ENCODE assay signal across 9 cellular contexts in the genomic region with DNA sequence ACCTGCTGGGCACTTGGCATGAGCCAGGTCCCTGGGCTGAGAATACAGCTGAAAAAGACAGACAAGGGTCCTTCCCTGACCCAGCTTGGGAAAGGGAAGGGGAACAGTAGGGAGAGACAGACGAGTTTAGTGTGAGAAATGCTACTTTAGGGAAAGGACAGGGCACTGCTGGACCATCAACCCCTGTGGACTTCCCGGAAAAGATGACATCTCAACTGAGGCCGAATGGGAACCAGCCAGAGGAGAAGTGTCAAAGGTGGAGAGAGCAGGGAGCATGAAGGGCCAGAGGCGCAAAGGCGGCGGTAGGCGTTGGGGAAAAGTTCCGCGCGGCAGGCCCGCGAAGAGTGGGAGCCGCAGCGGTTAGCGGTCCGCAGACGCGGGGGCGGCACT. TPM values are rescaled to one million over a fixed set of nuclear protein-coding genes. Genes with fewer than 3 reads are reported as not detected.
DNase-seq lines count a peak whose midpoint lies in the region; TF ChIP-seq lines count a peak whose summit lies in the region.
"Had no signal": no experiment of that assay in that cellular context is flagged by ENCODE, and none has a peak within 500 bp of the region (broad histone marks: within the 10 kb centered on the region; RNA-seq: fewer than 3 reads in every experiment).

No MANE protein-coding gene starts in this region.

- H3K36me3 Mint-ChIP-seq in CD8-positive, alpha-beta memory T cell, result peaks cover 0 to 45% (median 0%) of the 10 kb centered on the region in 3 donors
- peaks cover 7% of the 10 kb centered on the region for H3K36me3 Mint-ChIP-seq in brain

- peak overlapping the region; percentile 58 to 82 for H3K9ac ChIP-seq in mucosa of rectum (ENCODE audit: low read depth in 1 of 2, low read length in 2 of 2)

- H3K36me3 ChIP-seq in CD8-positive, alpha-beta memory T cell (ENCODE audit: insufficient read depth, low read length), result peaks cover 21% of the 10 kb centered on the region
- H3K36me3 ChIP-seq in mucosa of rectum (ENCODE audit: control insufficient read depth in 2 of 2, insufficient read depth in 2 of 2, low read length in 2 of 2), result peaks cover 15 to 30% of the 10 kb centered on the region in 2 donors

- H3K4me1 ChIP-seq in CD8-positive, alpha-beta memory T cell (ENCODE audit: insufficient read depth, low read length), result peaks cover 21% of the 10 kb centered on the region
- H3K4me1 ChIP-seq in mucosa of rectum (ENCODE audit: control insufficient read depth in 2 of 2, insufficient read depth in 2 of 2, low read length in 2 of 2), result peaks cover 12% of the 10 kb centered on the region in 2 donors

- no peaks in the 10 kb centered on the region for H3K9me3 Mint-ChIP-seq in CD8-positive, alpha-beta memory T cell
- H3K9me3 Mint-ChIP-seq in brain, result no peaks in the 10 kb centered on the region

- H3K9me3 ChIP-seq in CD8-positive, alpha-beta memory T cell (ENCODE audit: low read length), result no peaks in the 10 kb centered on the region
- H3K9me3 ChIP-seq in mucosa of rectum (ENCODE audit: control insufficient read depth in 2 of 2, low read length in 2 of 2), result no peaks in the 10 kb centered on the region

- H3K27ac ChIP-seq in CD8-positive, alpha-beta memory T cell (ENCODE audit: low read depth, low read length), result peak overlapping the region; percentile 71
- peak overlapping the region; percentile 28 to 61 for H3K27ac ChIP-seq in mucosa of rectum (ENCODE audit: low read depth in 2 of 2, low read length in 2 of 2)

- DNase-seq in CD8-positive, alpha-beta memory T cell, result peak in 1 of 5 donors; percentile 19
- DNase-seq in KBM-7, result peak; percentile 24
- no peak for DNase-seq in putamen (ENCODE audit: low spot score)
- DNase-seq in NCI-H1436 treated with DMSO at 0.1 percent for 48 hours (lab: John Stamatoyannopoulos, UW), result no peak
- no peak for DNase-seq in NCI-H1048 (lab: John Stamatoyannopoulos, UW)
- no peak for DNase-seq in NCI-H128 (lab: John Stamatoyannopoulos, UW; ENCODE audit: unreplicated experiment)

- peak overlapping the region; percentile 85 to 98 (median 95) for H3K27ac Mint-ChIP-seq in CD8-positive, alpha-beta memory T cell
- peak overlapping the region; percentile 91 to 96 (median 92) for H3K27ac Mint-ChIP-seq in brain

- POLR2A ChIA-PET in CD8-positive, alpha-beta memory T cell (lab: Charles Lee), result no interaction called here

- H3K4me1 Mint-ChIP-seq in CD8-positive, alpha-beta memory T cell, result peaks cover 27 to 38% (median 31%) of the 10 kb centered on the region in 3 donors
- peaks cover 26% of the 10 kb centered on the region for H3K4me1 Mint-ChIP-seq in brain

- peak overlapping the region; percentile 87 to 98 (median 96) for H3K4me3 Mint-ChIP-seq in CD8-positive, alpha-beta memory T cell
- H3K4me3 Mint-ChIP-seq in brain, result peak overlapping the region; percentile 95 to 100 (median 99)

- CTCF ChIA-PET in CD8-positive, alpha-beta memory T cell (lab: Charles Lee), result interaction anchor here (1.6 kb wide), 1 partner anchor 11 kb away, joined by 3 read pairs; no protein-coding TSS in a partner anchor

- TF ChIP-seq CTCF in brain (conservative IDR thresholded peaks at IDR 0.05), result no peak

- no peaks in the 10 kb centered on the region for H3K27me3 ChIP-seq in CD8-positive, alpha-beta memory T cell (ENCODE audit: insufficient read depth, low read length, poor library complexity, severe bottlenecking)
- H3K27me3 ChIP-seq in mucosa of rectum (ENCODE audit: control insufficient read depth in 2 of 2, insufficient read depth in 2 of 2, low read length in 2 of 2), result no peaks in the 10 kb centered on the region

- H3K4me3 ChIP-seq in CD8-positive, alpha-beta memory T cell (ENCODE audit: low read length), result peak overlapping the region; percentile 52
- peak overlapping the region; percentile 86 to 89 for H3K4me3 ChIP-seq in mucosa of rectum (ENCODE audit: low read length in 2 of 2)

- in situ Hi-C loops in KBM-7 (cut with MboI; ENCODE audit: low pct_unique_long_range_greater_than_20kb, low sequenced_read_pairs), result no loop called here

- no peaks in the 10 kb centered on the region for H3K27me3 Mint-ChIP-seq in CD8-positive, alpha-beta memory T cell
- peaks cover 27% of the 10 kb centered on the region for H3K27me3 Mint-ChIP-seq in brain

RNA-seq across cellular contexts. Expression of a gene that starts 0.6 kb away (rescaled TPM):
- total RNA-seq in CD8-positive, alpha-beta memory T cell, result 10 to 100 TPM; 95.4 to 96.1 TPM
- polyA plus RNA-seq in CD8-positive, alpha-beta memory T cell, result 35.7 TPM
- 66.5 TPM for polyA plus RNA-seq in brain (ENCODE audit: insufficient read depth, low read depth, low replicate concordance)

RNA-seq across cellular contexts. Expression of a gene that starts 15.6 kb away (rescaled TPM):
- under 1 TPM in 1 of 2 experiments, not detected in 1; 0.35 TPM for total RNA-seq in CD8-positive, alpha-beta memory T cell
- 0.16 TPM for polyA plus RNA-seq in CD8-positive, alpha-beta memory T cell
- polyA plus RNA-seq in brain (ENCODE audit: insufficient read depth, low read depth, low replicate concordance), result 5.7 TPM
- total RNA-seq: SK-MEL-5 had no signal

RNA-seq across cellular contexts. Expression of a gene that starts 58.4 kb away (rescaled TPM):
- not detected for total RNA-seq in CD8-positive, alpha-beta memory T cell
- not detected for polyA plus RNA-seq in CD8-positive, alpha-beta memory T cell
- 2.4 TPM for polyA plus RNA-seq in brain (ENCODE audit: insufficient read depth, low read depth, low replicate concordance)
